ENCODE assay signal across 36 cellular contexts in the genomic region with DNA sequence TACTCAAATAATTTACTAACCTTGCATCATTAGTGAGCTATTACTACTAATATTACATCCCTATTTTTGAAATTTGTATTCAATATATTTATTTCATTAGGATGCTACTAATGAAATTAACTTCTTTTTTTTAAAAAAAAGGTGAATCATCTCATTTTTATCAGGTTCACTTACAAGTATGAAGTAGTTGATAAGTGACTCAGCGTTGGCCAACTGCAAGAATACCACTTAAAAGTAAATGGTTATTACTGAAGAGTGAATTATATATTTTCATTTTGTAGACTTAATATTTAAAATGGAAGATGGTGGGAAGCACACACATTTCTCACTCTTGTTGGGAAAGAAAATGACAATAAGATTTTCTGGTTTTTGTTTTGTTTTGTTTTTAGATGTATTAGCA. TPM values are rescaled to one million over a fixed set of nuclear protein-coding genes. Genes with fewer than 3 reads are reported as not detected.
"Had no signal": no experiment of that assay in that cellular context is flagged by ENCODE, and none has a peak within 500 bp of the region (broad histone marks: within the 10 kb centered on the region; RNA-seq: fewer than 3 reads in every experiment).

No MANE protein-coding gene starts in this region.

- DNase-seq: colonic mucosa; effector memory CD8-positive, alpha-beta T cell; erythroblast; esophagus squamous epithelium; gastrocnemius medialis; head of caudate nucleus; kidney; left cardiac atrium; left lung; mucosa of descending colon; naive B cell; posterior cingulate gyrus; psoas muscle; right cardiac atrium; sigmoid colon; stimulated activated CD4-positive, alpha-beta T cell treated with anti-CD3 and anti-CD28 coated beads, Interleukin-2, amount 100 ng/mL, for 24 hours; stimulated activated CD4-positive, alpha-beta T cell treated with anti-CD3 and anti-CD28 coated beads, Interleukin-4, amount 100 ng/mL, for 24 hours; stimulated activated naive CD4-positive, alpha-beta T cell treated with Interleukin-2 at 50 U/mL for 16 hours; stomach; thyroid gland had no signal

- H3K36me3 Mint-ChIP-seq: memory B cell; naive B cell; neural progenitor cell; stimulated activated effector memory CD8-positive, alpha-beta T cell treated with anti-CD3 and anti-CD28 coated beads, Interleukin-12 subunit alpha, Interleukin-12 subunit beta, amount 100 ng/mL, for 72 hours had no signal

- H3K4me3 Mint-ChIP-seq: dendritic cell treated with granulocyte-macrophage colony-stimulating factor and Interleukin-4, amounts not matched to agents 40 ng/mL and 50 ng/mL, for 4 days; effector memory CD8-positive, alpha-beta T cell; memory B cell; mesothelial cell of epicardium; naive B cell; nephron; neural progenitor cell; stimulated activated effector memory CD8-positive, alpha-beta T cell treated with anti-CD3 and anti-CD28 coated beads, Interleukin-12 subunit alpha, Interleukin-12 subunit beta, amount 100 ng/mL, for 72 hours had no signal

- H3K4me1 ChIP-seq: colonic mucosa, esophagus squamous epithelium, gastrocnemius medialis, left lung, neural progenitor cell, psoas muscle, sigmoid colon, stomach, thyroid gland, vagina had no signal

- H3K27me3 ChIP-seq: colonic mucosa, esophagus squamous epithelium, gastrocnemius medialis, left lung, neural progenitor cell, sigmoid colon, stomach, thyroid gland, vagina had no signal

- H3K4me3 ChIP-seq: colonic mucosa, esophagus squamous epithelium, gastrocnemius medialis, left lung, mucosa of descending colon, neural progenitor cell, psoas muscle, sigmoid colon, stomach, thyroid gland, vagina had no signal

- ATAC-seq: effector memory CD8-positive, alpha-beta T cell; gastrocnemius medialis; left lung; mucosa of descending colon; psoas muscle; right cardiac atrium; stimulated activated effector memory CD8-positive, alpha-beta T cell treated with anti-CD3 and anti-CD28 coated beads, Interleukin-12 subunit alpha, Interleukin-12 subunit beta, amount 100 ng/mL, for 72 hours had no signal

- H3K27ac Mint-ChIP-seq: dendritic cell treated with granulocyte-macrophage colony-stimulating factor and Interleukin-4, amounts not matched to agents 40 ng/mL and 50 ng/mL, for 4 days; effector memory CD8-positive, alpha-beta T cell; memory B cell; mesothelial cell of epicardium; naive B cell; nephron; neural progenitor cell; stimulated activated effector memory CD8-positive, alpha-beta T cell treated with anti-CD3 and anti-CD28 coated beads, Interleukin-12 subunit alpha, Interleukin-12 subunit beta, amount 100 ng/mL, for 72 hours had no signal

- H3K4me1 Mint-ChIP-seq: memory B cell; mesothelial cell of epicardium; naive B cell; nephron; neural progenitor cell; stimulated activated effector memory CD8-positive, alpha-beta T cell treated with anti-CD3 and anti-CD28 coated beads, Interleukin-12 subunit alpha, Interleukin-12 subunit beta, amount 100 ng/mL, for 72 hours had no signal

- H3K36me3 ChIP-seq: colonic mucosa, esophagus squamous epithelium, gastrocnemius medialis, left lung, neural progenitor cell, sigmoid colon, stomach, thyroid gland, vagina had no signal

- H3K27me3 Mint-ChIP-seq: dendritic cell treated with granulocyte-macrophage colony-stimulating factor and Interleukin-4, amounts not matched to agents 40 ng/mL and 50 ng/mL, for 4 days; memory B cell; naive B cell had no signal

- H3K27ac ChIP-seq: colonic mucosa, esophagus squamous epithelium, gastrocnemius medialis, left lung, neural progenitor cell, psoas muscle, sigmoid colon, stomach, thyroid gland, vagina had no signal

- H3K9me3 ChIP-seq: colonic mucosa, gastrocnemius medialis, psoas muscle, thyroid gland, vagina had no signal

RNA-seq across cellular contexts. Expression of a gene that starts 19.6 kb away (rescaled TPM):
- total RNA-seq: chondrocyte, colonic mucosa, esophagus squamous epithelium, gastrocnemius medialis, glomerular endothelial cell, kidney, left cardiac atrium, left lung, lower leg skin, mesothelial cell of epicardium, mucosa of descending colon, osteocyte, psoas muscle, renal cortical epithelial cell, right cardiac atrium, sigmoid colon, skeletal muscle tissue, stomach, subcutaneous adipose tissue, temporal lobe, thyroid gland, ureter, vagina had no signal
- polyA plus RNA-seq: psoas muscle, right cardiac atrium, sigmoid colon, stomach had no signal

RNA-seq across cellular contexts. Expression of a gene that starts 49.9 kb away (rescaled TPM):
- total RNA-seq: chondrocyte, colonic mucosa, esophagus squamous epithelium, gastrocnemius medialis, glomerular endothelial cell, kidney, left cardiac atrium, left lung, lower leg skin, mesothelial cell of epicardium, mucosa of descending colon, osteocyte, psoas muscle, renal cortical epithelial cell, right cardiac atrium, sigmoid colon, skeletal muscle tissue, stomach, subcutaneous adipose tissue, temporal lobe, thyroid gland, ureter, vagina had no signal
- polyA plus RNA-seq: psoas muscle, right cardiac atrium, sigmoid colon, stomach had no signal

RNA-seq across cellular contexts. Expression of a gene that starts 51.8 kb away (rescaled TPM):
- total RNA-seq: chondrocyte, colonic mucosa, esophagus squamous epithelium, gastrocnemius medialis, glomerular endothelial cell, kidney, left cardiac atrium, left lung, lower leg skin, mesothelial cell of epicardium, mucosa of descending colon, osteocyte, psoas muscle, renal cortical epithelial cell, right cardiac atrium, sigmoid colon, skeletal muscle tissue, subcutaneous adipose tissue, temporal lobe, thyroid gland, ureter, vagina had no signal
- polyA plus RNA-seq: psoas muscle, right cardiac atrium, sigmoid colon, stomach had no signal
